In genomic region chr22:17036842-17037711, GRCh38 we compare ENCODE assay signal across 8 cellular contexts. TPM values are rescaled to one million over a fixed set of nuclear protein-coding genes. Genes with fewer than 3 reads are reported as not detected.
DNase-seq lines count a peak whose midpoint lies in the region; ATAC-seq and TF ChIP-seq lines count a peak whose summit lies in the region.
"Not testable (repeated sequence)": the region's sequence is repeated elsewhere in the genome, so short reads cannot be mapped to it uniquely, and the experiment has no call there.

No MANE protein-coding gene starts in this region.

- not testable (repeated sequence) for H4K91ac ChIP-seq in IMR-90 (ENCODE audit: insufficient read depth, low read depth, low read length)

- WGBS in IMR-90 (ENCODE audit: extremely low coverage in 2 of 2, insufficient read length in 1 of 2), 2 experiments: 27% methylated on average over 3 of the region's 56 CpGs; no CpG with 5 or more reads in 1 of the 2 experiments
- 59% methylated on average over 2 of the region's 56 CpGs; no CpG with 5 or more reads in 1 of the 2 donors for WGBS in gastroesophageal sphincter (ENCODE audit: low coverage in 1 of 2), 2 donors
- 27 to 28% methylated on average over 29 to 38 of the region's 56 CpGs for WGBS in aorta, 2 donors

- H3K4me3 ChIP-seq in HCT116 (replicated peaks in 1 of 2; ENCODE audit: low read depth in 1 of 2, low read length in 2 of 2) (peak overlapping the region; percentile 63 to 69), SJCRH30 (peak overlapping the region; percentile 76), gastroesophageal sphincter (peak overlapping the region; percentile 18 to 47)
- H3K4me3 ChIP-seq in IMR-90 (ENCODE audit: insufficient read depth, low read depth, low read length); aorta (ENCODE audit: low read length in 2 of 2): not testable (repeated sequence)

- not testable (repeated sequence) for H3K14ac ChIP-seq in IMR-90 (replicated peaks; ENCODE audit: low read depth, low read length)

- POLR2A ChIA-PET in HCT116 (lab: Charles Lee); IMR-90 (lab: Charles Lee; ENCODE audit: unreplicated experiment): not testable (repeated sequence)

- not testable (repeated sequence) for H3K36me3 ChIP-seq in HCT116 (ENCODE audit: control insufficient read depth in 1 of 2, insufficient read depth in 2 of 2, low read length in 2 of 2); IMR-90 (ENCODE audit: control insufficient read depth, insufficient read depth, low read length); SJCRH30; gastroesophageal sphincter; aorta (ENCODE audit: control insufficient read depth in 1 of 2, insufficient read depth in 2 of 2, low read length in 1 of 2)

- H3K79me2 ChIP-seq in HCT116 (ENCODE audit: insufficient read depth, low read length): peaks cover 41% of the 10 kb centered on the region

- ATAC-seq in HCT116 (peak; percentile 91), IMR-90 (ENCODE audit: low read depth) (peak; percentile 46; the same call in 1 of the 2 replicates), gastroesophageal sphincter (peak; percentile 74), omental fat pad (ENCODE audit: low FRiP score) (peak; percentile 66), aorta (ENCODE audit: low FRiP score) (peak; percentile 86)
- peak; percentile 84 for ATAC-seq in activated naive CD8-positive, alpha-beta T cell treated with anti-CD3 and anti-CD28 coated beads, Interleukin-2, amount 50 U/mL, for 24 hours

- not testable (repeated sequence) for H3K4me1 Mint-ChIP-seq in activated naive CD8-positive, alpha-beta T cell treated with anti-CD3 and anti-CD28 coated beads, Interleukin-2, amount 50 U/mL, for 24 hours

- TSS peak; percentile 70 for BruUV-seq in HCT116 (replicated peaks; lab: Mats Ljungman, UMichigan)
- BruUV-seq in IMR-90 (replicated peaks; lab: Mats Ljungman, UMichigan): not testable (repeated sequence)

- not testable (repeated sequence) for H3K9me1 ChIP-seq in IMR-90 (ENCODE audit: insufficient read depth, low read length)

- H2BK20ac ChIP-seq in IMR-90 (ENCODE audit: low read depth, low read length): not testable (repeated sequence)

- H3K4me1 ChIP-seq in HCT116 (ENCODE audit: control insufficient read depth in 1 of 2, insufficient read depth in 2 of 2, low read length in 2 of 2) (peaks cover 8 to 25% of the 10 kb centered on the region in 2 experiments), gastroesophageal sphincter (peaks cover 0 to 11% (median 0%) of the 10 kb centered on the region in 3 donors)
- not testable (repeated sequence) for H3K4me1 ChIP-seq in IMR-90 (ENCODE audit: control insufficient read depth, insufficient read depth, low read length); SJCRH30; aorta (ENCODE audit: control insufficient read depth in 1 of 2, insufficient read depth in 2 of 2, low read length in 2 of 2)

- not testable (repeated sequence) for H2AK5ac ChIP-seq in IMR-90 (ENCODE audit: low read depth, low read length)

- H2BK5ac ChIP-seq in IMR-90 (ENCODE audit: low read depth, low read length, poor library complexity, severe bottlenecking): not testable (repeated sequence)

- peak overlapping the region; percentile 63 for H3K4me3 Mint-ChIP-seq in activated naive CD8-positive, alpha-beta T cell treated with anti-CD3 and anti-CD28 coated beads, Interleukin-2, amount 50 U/mL, for 24 hours

- TF ChIP-seq RAD21 in HCT116 (IDR thresholded peaks at IDR 0.05; ENCODE audit: low read depth); IMR-90 (IDR thresholded peaks at IDR 0.05; ENCODE audit: low read length): not testable (repeated sequence)

- H3K27ac ChIP-seq in HCT116 (ENCODE audit: low read depth, low read length) (peak overlapping the region; percentile 90), SJCRH30 (peak overlapping the region; percentile 75), gastroesophageal sphincter (peak overlapping the region in 2 of 4 donors; percentile 45 to 73)
- not testable (repeated sequence) for H3K27ac ChIP-seq in IMR-90 (ENCODE audit: insufficient read depth, low read length); aorta (ENCODE audit: low read depth in 1 of 2, low read length in 2 of 2)

- CTCF ChIA-PET in HCT116 (lab: Charles Lee); IMR-90 (lab: Yijun Ruan, JAX): not testable (repeated sequence)

- not testable (repeated sequence) for H3K9me2 ChIP-seq in HCT116 (ENCODE audit: insufficient read depth)

- peak overlapping the region; percentile 83 for H3K4me2 ChIP-seq in HCT116 (ENCODE audit: low read length)
- not testable (repeated sequence) for H3K4me2 ChIP-seq in IMR-90 (ENCODE audit: low read depth, low read length)

- not testable (repeated sequence) for H4K5ac ChIP-seq in IMR-90 (ENCODE audit: low read depth, low read length)

- intact Hi-C loops in HCT116 (cut with micrococcal nuclease); IMR-90 (cut with micrococcal nuclease); aorta (cut with DNase I): not testable (repeated sequence)

- H2BK120ac ChIP-seq in IMR-90 (ENCODE audit: low read depth, low read length): not testable (repeated sequence)

- H3K18ac ChIP-seq in IMR-90 (ENCODE audit: low read depth, low read length): not testable (repeated sequence)

- H2AFZ ChIP-seq in HCT116 (ENCODE audit: low read depth, low read length, poor library complexity, severe bottlenecking); IMR-90 (replicated peaks; ENCODE audit: low read length, poor library complexity): not testable (repeated sequence)

- H3K9me3 Mint-ChIP-seq in activated naive CD8-positive, alpha-beta T cell treated with anti-CD3 and anti-CD28 coated beads, Interleukin-2, amount 50 U/mL, for 24 hours: not testable (repeated sequence)

- not testable (repeated sequence) for H3K9me3 ChIP-seq in HCT116 (ENCODE audit: control insufficient read depth in 1 of 2, insufficient read depth in 1 of 2, low read depth in 1 of 2, low read length in 2 of 2); IMR-90 (ENCODE audit: control insufficient read depth, insufficient read depth, low read length); SJCRH30 (replicated peaks); gastroesophageal sphincter; aorta (ENCODE audit: control insufficient read depth, low read length)

- not testable (repeated sequence) for H3K36me3 Mint-ChIP-seq in activated naive CD8-positive, alpha-beta T cell treated with anti-CD3 and anti-CD28 coated beads, Interleukin-2, amount 50 U/mL, for 24 hours (ENCODE audit: low read depth)

- H2AK9ac ChIP-seq in IMR-90 (replicated peaks; ENCODE audit: low read depth, low read length, poor library complexity): not testable (repeated sequence)

- peak overlapping the region; percentile 77 for H3K9ac ChIP-seq in HCT116 (ENCODE audit: low read length)
- not testable (repeated sequence) for H3K9ac ChIP-seq in IMR-90 (ENCODE audit: low read depth, low read length)

- H2BK15ac ChIP-seq in IMR-90 (ENCODE audit: low read depth, low read length): not testable (repeated sequence)

- peaks cover 17% of the 10 kb centered on the region for H3K27me3 Mint-ChIP-seq in activated naive CD8-positive, alpha-beta T cell treated with anti-CD3 and anti-CD28 coated beads, Interleukin-2, amount 50 U/mL, for 24 hours

- not testable (repeated sequence) for TF ChIP-seq CTCF in HCT116 (IDR thresholded peaks at IDR 0.05 in 2 of 3, conservative IDR thresholded peaks at IDR 0.05 in 1 of 3; ENCODE audit: borderline replicate concordance in 1 of 3, insufficient read depth in 1 of 3, low read depth in 2 of 3, low read length in 2 of 3); IMR-90 (conservative IDR thresholded peaks at IDR 0.05; ENCODE audit: low read depth, low read length); gastroesophageal sphincter (IDR thresholded peaks at IDR 0.05); omental fat pad (IDR thresholded peaks at IDR 0.05)

- DNase-seq in GM04504 (ENCODE audit: low read depth) (peak; percentile 20), HCT116 (ENCODE audit: low read depth, low spot score) (peak; percentile 24), SJCRH30 (peak; percentile 57 to 61), aorta (peak in 1 of 2 donors; percentile 76)
- DNase-seq in IMR-90; activated naive CD8-positive, alpha-beta T cell treated with anti-CD3 and anti-CD28 coated beads, Interleukin-2, amount 50 U/mL, for 24 hours; omental fat pad (ENCODE audit: low spot score): not testable (repeated sequence)

- RAD21 ChIA-PET in HCT116 (lab: Charles Lee; ENCODE audit: low non-redundant PET in 1 of 2, low total read pairs in 2 of 2, uncharacterized antibody in 2 of 2, unreplicated experiment in 2 of 2): not testable (repeated sequence)

- H3K79me1 ChIP-seq in IMR-90 (ENCODE audit: low read depth in 1 of 2, low read length in 2 of 2): not testable (repeated sequence)

- TF ChIP-seq POLR2A in HCT116 (IDR thresholded peaks at IDR 0.05; ENCODE audit: borderline replicate concordance, extremely low read depth, insufficient read depth, insufficient read length); IMR-90 (IDR thresholded peaks at IDR 0.05; ENCODE audit: low read depth, low read length); gastroesophageal sphincter (IDR thresholded peaks at IDR 0.05): not testable (repeated sequence)

- dilution Hi-C loops in IMR-90 (cut with HindIII; ENCODE audit: low sequenced_read_pairs, unreplicated experiment): not testable (repeated sequence)

- in situ Hi-C loops in IMR-90 (cut with MboI; ENCODE audit: low sequenced_read_pairs): not testable (repeated sequence)

- not testable (repeated sequence) for H4K8ac ChIP-seq in IMR-90 (ENCODE audit: low read depth in 2 of 2, low read length in 2 of 2)

- H3K4ac ChIP-seq in IMR-90 (ENCODE audit: low read depth, low read length): not testable (repeated sequence)

- not testable (repeated sequence) for H3K23ac ChIP-seq in IMR-90 (ENCODE audit: low read depth, low read length)

- not testable (repeated sequence) for H3K27me3 ChIP-seq in HCT116 (ENCODE audit: insufficient read depth, low read length); IMR-90 (ENCODE audit: control insufficient read depth, insufficient read depth, low read length); SJCRH30; aorta (ENCODE audit: control insufficient read depth in 1 of 2, insufficient read depth in 2 of 2, low read length in 1 of 2)
- peaks cover 62% of the 10 kb centered on the region for H3K27me3 ChIP-seq in gastroesophageal sphincter

- H3K56ac ChIP-seq in IMR-90 (ENCODE audit: extremely low read depth, insufficient read depth, low read length): not testable (repeated sequence)

- not testable (repeated sequence) for H4K20me1 ChIP-seq in HCT116 (ENCODE audit: insufficient read depth); IMR-90 (ENCODE audit: insufficient read depth, low read length)

- not testable (repeated sequence) for TF ChIP-seq EP300 in gastroesophageal sphincter (IDR thresholded peaks at IDR 0.05)

- H3K27ac Mint-ChIP-seq in activated naive CD8-positive, alpha-beta T cell treated with anti-CD3 and anti-CD28 coated beads, Interleukin-2, amount 50 U/mL, for 24 hours: not testable (repeated sequence)

RNA-seq across cellular contexts. Expression of gene GAB4, which starts 29.1 kb away (rescaled TPM):
- total RNA-seq in HCT116 (2021; ENCODE audit: unreplicated experiment) (not detected), IMR-90 (2012; rRNA removed) (not detected in 2 replicates), gastroesophageal sphincter (not detected), omental fat pad (not detected), aorta (not detected)
- polyA plus RNA-seq in HCT116 (2012): not detected in 2 replicates
- polyA plus RNA-seq in IMR-90 (2012; rRNA removed) (not detected in 2 replicates), aorta (not detected)
- polyA plus RNA-seq in IMR-90 (2012; cell fraction: cytosol; rRNA removed): not detected in 2 replicates
- polyA plus RNA-seq in IMR-90 (2012; cell fraction: nucleus; rRNA removed; ENCODE audit: low replicate concordance): not detected in 2 replicates
- total RNA-seq in SJCRH30 (2014; rRNA removed; shearing (Covaris generic)): not detected in 2 replicates

RNA-seq across cellular contexts. Expression of gene IL17RA, which starts 47.7 kb away (rescaled TPM):
- total RNA-seq in HCT116 (2021; ENCODE audit: unreplicated experiment): 17.3 TPM
- 8.5 and 10.5 TPM in 2 replicates for polyA plus RNA-seq in HCT116 (2012)
- 5.2 and 5.8 TPM in 2 replicates for total RNA-seq in IMR-90 (2012; rRNA removed)
- 15.3 and 18.3 TPM in 2 replicates for polyA plus RNA-seq in IMR-90 (2012; rRNA removed)
- 17.1 and 20.5 TPM in 2 replicates for polyA plus RNA-seq in IMR-90 (2012; cell fraction: cytosol; rRNA removed)
- 15.5 and 20.2 TPM in 2 replicates for polyA plus RNA-seq in IMR-90 (2012; cell fraction: nucleus; rRNA removed; ENCODE audit: low replicate concordance)
- 3.2 and 3.3 TPM in 2 replicates for total RNA-seq in SJCRH30 (2014; rRNA removed; shearing (Covaris generic))
- 10 to 100 TPM in 3 of 4 donors, 1 to 10 TPM in 1; 5.9 to 15.6 (median 14.2) TPM for total RNA-seq in gastroesophageal sphincter
- 10 to 100 TPM; 23.7 to 48.4 (median 31.0) TPM for total RNA-seq in omental fat pad
- total RNA-seq in aorta: 10 to 100 TPM; 19.9 to 28.3 TPM
- polyA plus RNA-seq in aorta: 1 to 10 TPM; 3.0 to 9.4 TPM
